20 cellular contexts compared by ENCODE assay signal in genomic region chr11:96715208-96715607, GRCh38.
"Had no signal": no experiment of that assay in that cellular context is flagged by ENCODE, and none has a peak within 500 bp of the region (broad histone marks: within the 10 kb centered on the region; RNA-seq: fewer than 3 reads in every experiment).

No MANE protein-coding gene starts in this region.

- H3K4me1 ChIP-seq: colonic mucosa, psoas muscle, sigmoid colon had no signal

- H3K4me3 ChIP-seq: colonic mucosa, hepatocyte, psoas muscle, sigmoid colon, skin epidermis had no signal

- ATAC-seq: esophagus mucosa; left colon; naive thymus-derived CD8-positive, alpha-beta T cell; psoas muscle; stimulated activated naive B cell treated with anti-CD40 and anti-IgM and Interleukin-4, amounts not matched to agents 10 μg/mL and 1 μg/mL and 100 μg/mL, for 72 hours; stimulated activated naive CD8-positive, alpha-beta T cell treated with anti-CD3 and anti-CD28 coated beads, Interleukin-15, amount 100 ng/mL, for 72 hours had no signal

- H3K4me2 ChIP-seq: hepatocyte had no signal

- H3K79me2 ChIP-seq: hepatocyte had no signal

- H3K9me3 ChIP-seq: colonic mucosa, neutrophil, psoas muscle, sigmoid colon had no signal

- H3K36me3 ChIP-seq: colonic mucosa, neutrophil, sigmoid colon had no signal

- H3K27ac ChIP-seq: colonic mucosa, hepatocyte, neutrophil, psoas muscle, sigmoid colon, skin epidermis had no signal

- H3K27me3 ChIP-seq: colonic mucosa, hepatocyte, neutrophil, sigmoid colon had no signal

- H2AFZ ChIP-seq: hepatocyte had no signal

- DNase-seq: colonic mucosa; dermis blood vessel endothelial cell; endodermal cell; foreskin melanocyte; head of caudate nucleus; left colon; naive thymus-derived CD8-positive, alpha-beta T cell; psoas muscle; retina; sigmoid colon; stimulated activated CD4-positive, alpha-beta T cell treated with anti-CD3 and anti-CD28 coated beads, Interleukin-2, amount 100 ng/mL, for 24 hours; stimulated activated CD4-positive, alpha-beta T cell treated with anti-CD3 and anti-CD28 coated beads, Interleukin-4, amount 100 ng/mL, for 4 hours; stimulated activated naive B cell treated with anti-CD40 and anti-IgM and Interleukin-4, amounts not matched to agents 10 μg/mL and 1 μg/mL and 100 μg/mL, for 72 hours; stimulated activated naive CD8-positive, alpha-beta T cell treated with anti-CD3 and anti-CD28 coated beads, Interleukin-15, amount 100 ng/mL, for 72 hours; substantia nigra; trophoblast cell had no signal
